1 cellular context compared by ENCODE assay signal in genomic region chr14:37594238-37594915, GRCh38.
TF ChIP-seq lines count a peak whose summit lies in the region.

No MANE protein-coding gene starts in this region.

TF ChIP-seq in HepG2, 621 proteins besides CTCF, POLR2A, EP300 and RAD21 (continued from another document and continues in another):
- TF ChIP-seq KIAA2018 (CRISPR knock-in tag; IDR thresholded peaks at IDR 0.05; ENCODE audit: borderline replicate concordance): 0 out of 2 replicates have a peak, but pooled peaks have one; percentile 55
- TF ChIP-seq GLMP (CRISPR knock-in tag; IDR thresholded peaks at IDR 0.05; ENCODE audit: borderline replicate concordance): no peak
- 0 out of 2 replicates have a peak, but pooled peaks have one; percentile 47 for TF ChIP-seq ZMYM3 (CRISPR knock-in tag; IDR thresholded peaks at IDR 0.05)
- TF ChIP-seq ETV5 (CRISPR knock-in tag; IDR thresholded peaks at IDR 0.05; ENCODE audit: borderline replicate concordance): peak; percentile 20
- TF ChIP-seq HMGXB3 (CRISPR knock-in tag; IDR thresholded peaks at IDR 0.05; ENCODE audit: borderline replicate concordance): 0 out of 2 replicates have a peak, but pooled peaks have one; percentile 57
- TF ChIP-seq ZBTB40 (IDR thresholded peaks at IDR 0.05): no peak
- TF ChIP-seq ZBTB40 (CRISPR knock-in tag; IDR thresholded peaks at IDR 0.05): no peak
- no peak; the same call in 1 of the 2 replicates for TF ChIP-seq NFYC (CRISPR knock-in tag; IDR thresholded peaks at IDR 0.05)
- TF ChIP-seq ZNF839 (CRISPR knock-in tag; IDR thresholded peaks at IDR 0.05; ENCODE audit: borderline replicate concordance): no peak
- no peak for TF ChIP-seq ZMAT5 (CRISPR knock-in tag; IDR thresholded peaks at IDR 0.05; ENCODE audit: borderline replicate concordance, low read depth)
- TF ChIP-seq ZNF782 (CRISPR knock-in tag; IDR thresholded peaks at IDR 0.05; ENCODE audit: borderline replicate concordance): no peak; the same call in 1 of the 2 replicates
- peak; percentile 85 for TF ChIP-seq GATAD2A (CRISPR knock-in tag; IDR thresholded peaks at IDR 0.05)
- TF ChIP-seq ZNF431 (CRISPR knock-in tag; IDR thresholded peaks at IDR 0.05; ENCODE audit: borderline replicate concordance, low read depth): no peak; the same call in 1 of the 2 replicates
- peak; percentile 10; the same call in 1 of the 2 replicates for TF ChIP-seq NKX3-1 (CRISPR knock-in tag; IDR thresholded peaks at IDR 0.05)
- TF ChIP-seq XBP1 (CRISPR knock-in tag; IDR thresholded peaks at IDR 0.05): peak; percentile 83; the same call in 1 of the 2 replicates
- TF ChIP-seq RELA (CRISPR knock-in tag; IDR thresholded peaks at IDR 0.05): peak; percentile 85; the same call in 1 of the 2 replicates
- TF ChIP-seq ARNT2 (CRISPR knock-in tag; IDR thresholded peaks at IDR 0.05; ENCODE audit: low read depth): peak; percentile 82
- TF ChIP-seq DMAP1 (CRISPR knock-in tag; IDR thresholded peaks at IDR 0.05): peak; percentile 78; the same call in 1 of the 2 replicates
- no peak for TF ChIP-seq HMG20A (CRISPR knock-in tag; IDR thresholded peaks at IDR 0.05; ENCODE audit: borderline replicate concordance)
- TF ChIP-seq THAP9 (CRISPR knock-in tag; IDR thresholded peaks at IDR 0.05; ENCODE audit: borderline replicate concordance): peak; percentile 18; the same call in 1 of the 2 replicates
- no peak for TF ChIP-seq SKI (IDR thresholded peaks at IDR 0.05; ENCODE audit: partially characterized antibody)
- TF ChIP-seq ZKSCAN8 (CRISPR knock-in tag; IDR thresholded peaks at IDR 0.05; ENCODE audit: borderline replicate concordance): peak; percentile 63; the same call in 1 of the 2 replicates
